ENCODE assay signal across 23 cellular contexts in genomic region chr7:124208173-124208572, GRCh38.
A peak's percentile ranks its signal among the peaks of the same experiment; 100 is the strongest.
DNase-seq lines count a peak whose midpoint lies in the region; ATAC-seq, FAIRE-seq and TF ChIP-seq lines count a peak whose summit lies in the region.
"Had no signal": no experiment of that assay in that cellular context is flagged by ENCODE, and none has a peak within 500 bp of the region (broad histone marks: within the 10 kb centered on the region; RNA-seq: fewer than 3 reads in every experiment).

No MANE protein-coding gene starts in this region.

- H2BK20ac ChIP-seq in H1 (ENCODE audit: low read length) = no peak overlapping the region

- no peaks in the 10 kb centered on the region for H3K79me1 ChIP-seq in H1 (ENCODE audit: low read depth, low read length)

- no peak overlapping the region for H2BK5ac ChIP-seq in H1 (ENCODE audit: low read depth, low read length)

- no peak overlapping the region for H3K56ac ChIP-seq in H1 (replicated peaks; ENCODE audit: insufficient read length, low read depth, low read length)

- H4K91ac ChIP-seq in H1 (replicated peaks; ENCODE audit: insufficient read length, low read length) = no peak overlapping the region

- H3K36me3 ChIP-seq in H1 (ENCODE audit: control insufficient read depth in 2 of 4, insufficient read depth in 4 of 4, low read length in 3 of 4) (no peaks in the 10 kb centered on the region), small intestine (ENCODE audit: control insufficient read depth in 2 of 2, insufficient read depth in 2 of 2, low read length in 2 of 2) (no peaks in the 10 kb centered on the region)
- H3K36me3 ChIP-seq: BLaER1 treated with 17β-estradiol and CSF1 and Interleukin-3, amounts not matched to agents 10 nM and 100 nM had no signal

- no peak overlapping the region for H2AK5ac ChIP-seq in H1 (ENCODE audit: low read depth, low read length)

- TF ChIP-seq RAD21 in H1 (IDR thresholded peaks at IDR 0.05 in 1 of 2, conservative IDR thresholded peaks at IDR 0.05 in 1 of 2; ENCODE audit: low read depth in 2 of 2, low read length in 2 of 2) = no peak

- no peak overlapping the region for H4K5ac ChIP-seq in H1 (ENCODE audit: insufficient read length, low read depth, low read length)

- no peak overlapping the region for H4K8ac ChIP-seq in H1 (ENCODE audit: extremely low read depth, insufficient read depth, low read length)

- H3K27me3 ChIP-seq in H1 (replicated peaks in 1 of 4; ENCODE audit: control insufficient read depth in 3 of 4, extremely low read depth in 1 of 4, insufficient read depth in 3 of 4, low read length in 3 of 4) (no peaks in the 10 kb centered on the region), small intestine (ENCODE audit: control insufficient read depth in 2 of 2, insufficient read depth in 2 of 2, low read length in 2 of 2) (no peaks in the 10 kb centered on the region)
- H3K27me3 ChIP-seq: BLaER1 treated with 17β-estradiol and CSF1 and Interleukin-3, amounts not matched to agents 10 nM and 100 nM had no signal

- no peak overlapping the region for H3K14ac ChIP-seq in H1 (ENCODE audit: insufficient read length)

- no peak overlapping the region for H2BK15ac ChIP-seq in H1 (ENCODE audit: low read length)

- H3K4ac ChIP-seq in H1 (replicated peaks; ENCODE audit: insufficient read length, low read depth, low read length) = no peak overlapping the region

- CTCF ChIA-PET in H1 (lab: Charles Lee; ENCODE audit: partially characterized antibody) = interaction anchor here (0.8 to 1.0 kb wide), 2 partner anchors 68 to 107 kb away, joined by 3 to 6 read pairs; no protein-coding TSS in a partner anchor

- H3K9ac ChIP-seq in H1 (replicated peaks in 1 of 4; ENCODE audit: extremely low read depth in 1 of 4, low read depth in 3 of 4, low read length in 3 of 4) = no peak overlapping the region
- H3K9ac ChIP-seq: BLaER1 treated with 17β-estradiol and CSF1 and Interleukin-3, amounts not matched to agents 10 nM and 100 nM had no signal

- peak; percentile 45 for ATAC-seq in GM18511 (IDR thresholded peaks at IDR 0.05; ENCODE audit: unreplicated experiment)
- ATAC-seq in GM21360 (IDR thresholded peaks at IDR 0.05; ENCODE audit: unreplicated experiment) = peak; percentile 49
- peak; percentile 88 for ATAC-seq in HG03280 (IDR thresholded peaks at IDR 0.05; ENCODE audit: unreplicated experiment)
- no peak for ATAC-seq in HG02970 (IDR thresholded peaks at IDR 0.05; ENCODE audit: low FRiP score, unreplicated experiment)

- TF ChIP-seq CTCF in H1 (IDR thresholded peaks at IDR 0.05; ENCODE audit: control extremely low read depth in 1 of 3, insufficient read depth in 1 of 3, low read depth in 1 of 3, low read length in 3 of 3) = no peak
- TF ChIP-seq CTCF in HFFc6 (IDR thresholded peaks at IDR 0.05) = no peak

- H3K4me1 ChIP-seq in H1 (replicated peaks in 1 of 4; ENCODE audit: control insufficient read depth in 3 of 4, insufficient read depth in 4 of 4, low read length in 3 of 4) (no peaks in the 10 kb centered on the region), small intestine (ENCODE audit: control insufficient read depth in 2 of 2, insufficient read depth in 1 of 2, low read depth in 1 of 2, low read length in 1 of 2) (no peaks in the 10 kb centered on the region)
- H3K4me1 ChIP-seq: BLaER1 treated with 17β-estradiol and CSF1 and Interleukin-3, amounts not matched to agents 10 nM and 100 nM had no signal

- no peak for DNase-seq in H1 (ENCODE audit: low read depth in 1 of 2, low spot score in 2 of 2)
- no peak for DNase-seq in small intestine
- no peak for DNase-seq in HFFc6
- DNase-seq in NCI-H1436 treated with DMSO at 0.1 percent for 48 hours (lab: John Stamatoyannopoulos, UW) = no peak
- DNase-seq: CD8-positive, alpha-beta memory T cell; DMS53; EL; KG1; NCI-H1436; NCI-H2081 treated with DMSO at 0.1 percent for 48 hours; NCI-H510A treated with DMSO at 0.1 percent for 48 hours; NCI-H82; RPMI8226; SHP77 treated with DMSO at 0.1 percent for 48 hours; T-helper 1 cell; T1000 had no signal

- no peaks in the 10 kb centered on the region for H3K23me2 ChIP-seq in H1 (ENCODE audit: low read depth, low read length)

- H3K9me3 ChIP-seq in H1 (ENCODE audit: insufficient read depth in 2 of 2, low read depth in 1 of 2, low read length in 1 of 2) (no peaks in the 10 kb centered on the region), small intestine (ENCODE audit: control insufficient read depth, low read depth) (no peaks in the 10 kb centered on the region)
- H3K9me3 ChIP-seq: BLaER1 treated with 17β-estradiol and CSF1 and Interleukin-3, amounts not matched to agents 10 nM and 100 nM had no signal

- no peak overlapping the region for H3K18ac ChIP-seq in H1 (ENCODE audit: extremely low read depth, low read length)

- no peaks in the 10 kb centered on the region for H3K4me1 Mint-ChIP-seq in HFFc6 (ENCODE audit: low read depth)
- H3K4me1 Mint-ChIP-seq: CD8-positive, alpha-beta memory T cell had no signal

- H3K4me2 ChIP-seq in H1 (ENCODE audit: insufficient read depth in 1 of 2, low read depth in 2 of 2, low read length in 2 of 2) = no peak overlapping the region
- H3K4me2 ChIP-seq: BLaER1 treated with 17β-estradiol and CSF1 and Interleukin-3, amounts not matched to agents 10 nM and 100 nM had no signal

- H3K27ac ChIP-seq in H1 (ENCODE audit: low read depth, low read length) = no peak overlapping the region
- no peak overlapping the region for H3K27ac ChIP-seq in small intestine (ENCODE audit: low read depth in 1 of 2, low read length in 1 of 2)
- H3K27ac ChIP-seq: BLaER1 treated with 17β-estradiol and CSF1 and Interleukin-3, amounts not matched to agents 10 nM and 100 nM had no signal

- POLR2A ChIA-PET in H1 (lab: Charles Lee; ENCODE audit: partially characterized antibody) = no interaction called here

- H3K4me3 ChIP-seq in H1 (ENCODE audit: extremely low read depth in 1 of 4, insufficient read depth in 2 of 4, low read depth in 3 of 4, low read length in 4 of 4) (no peak overlapping the region), small intestine (ENCODE audit: low read depth in 1 of 2, low read length in 2 of 2) (no peak overlapping the region)
- H3K4me3 ChIP-seq: BLaER1 treated with 17β-estradiol and CSF1 and Interleukin-3, amounts not matched to agents 10 nM and 100 nM had no signal

- TF ChIP-seq EP300 in H1 (IDR thresholded peaks at IDR 0.05; ENCODE audit: borderline replicate concordance in 1 of 2, low read depth in 2 of 2, low read length in 2 of 2) = no peak

- 88% methylated on average over 2 of the region's 2 CpGs; no CpG with 5 or more reads in 1 of the 2 experiments for WGBS in H1 (ENCODE audit: extremely low coverage in 1 of 2, insufficient coverage in 1 of 2, insufficient read length in 1 of 2, insufficient replicate concordance in 2 of 2, low coverage in 1 of 2, low lambda C conversion rate in 2 of 2, missing lambda C conversion rate in 1 of 2), 2 experiments
- WGBS in small intestine, 3 donors = 61 to 74% (median 67%) methylated on average over 2 of the region's 2 CpGs

- H3K27ac Mint-ChIP-seq in HFFc6 = no peak overlapping the region
- H3K27ac Mint-ChIP-seq: CD8-positive, alpha-beta memory T cell had no signal

- no peak for TF ChIP-seq POLR2A in H1 (IDR thresholded peaks at IDR 0.05; ENCODE audit: control extremely low read depth in 1 of 2, low read depth in 2 of 2, low read length in 2 of 2)

- H3K23ac ChIP-seq in H1 (ENCODE audit: insufficient read length) = no peak overlapping the region

- no peak overlapping the region for H2BK12ac ChIP-seq in H1 (ENCODE audit: low read depth, low read length)

- no peak overlapping the region for H3K4me3 Mint-ChIP-seq in HFFc6
- H3K4me3 Mint-ChIP-seq: CD8-positive, alpha-beta memory T cell had no signal

- FAIRE-seq in H1 (lab: Jason Lieb, UNC) = no peak
- FAIRE-seq in small intestine (lab: Jason Lieb, UNC) = no peak
- FAIRE-seq: GM12891, H54 had no signal

- no peaks in the 10 kb centered on the region for H3K79me2 ChIP-seq in H1 (ENCODE audit: control insufficient read depth in 1 of 2, insufficient read depth in 2 of 2, low read length in 2 of 2)

- no peaks in the 10 kb centered on the region for H4K20me1 ChIP-seq in H1 (replicated peaks in 1 of 2; ENCODE audit: control insufficient read depth in 1 of 2, insufficient read depth in 2 of 2, low read length in 2 of 2)
- H4K20me1 ChIP-seq: BLaER1 treated with 17β-estradiol and CSF1 and Interleukin-3, amounts not matched to agents 10 nM and 100 nM had no signal

- no peak overlapping the region for H2BK120ac ChIP-seq in H1 (replicated peaks; ENCODE audit: low read depth, low read length)

- peaks cover 42% of the 10 kb centered on the region for H3K9me3 Mint-ChIP-seq in HFFc6

- H2AFZ ChIP-seq in H1 (ENCODE audit: low read length) = peak overlapping the region; percentile 53; the same call in 1 of the 2 replicates

- no peaks in the 10 kb centered on the region for H3K36me3 Mint-ChIP-seq in HFFc6 (ENCODE audit: low read depth)
- H3K36me3 Mint-ChIP-seq: CD8-positive, alpha-beta memory T cell had no signal

- H3K27me3 Mint-ChIP-seq in HFFc6 (ENCODE audit: insufficient read depth) = no peaks in the 10 kb centered on the region
- H3K27me3 Mint-ChIP-seq: CD8-positive, alpha-beta memory T cell had no signal

TF ChIP-seq in H1, 55 proteins besides CTCF, POLR2A, EP300 and RAD21:
- TF ChIP-seq PHF8 (conservative IDR thresholded peaks at IDR 0.05; ENCODE audit: low read depth, low read length) = no peak
- TF ChIP-seq SUZ12 (IDR thresholded peaks at IDR 0.05; ENCODE audit: low read length) = no peak
- no peak for TF ChIP-seq RBBP5 (IDR thresholded peaks at IDR 0.05; ENCODE audit: borderline replicate concordance, low read depth, low read length)
- no peak for TF ChIP-seq CBX8 (IDR thresholded peaks at IDR 0.05; ENCODE audit: borderline replicate concordance, low read depth, low read length)
- TF ChIP-seq MAFK (IDR thresholded peaks at IDR 0.05; ENCODE audit: low read depth, low read length) = no peak
- no peak for TF ChIP-seq BCL11A (IDR thresholded peaks at IDR 0.05; ENCODE audit: low read depth in 2 of 2, low read length in 2 of 2)
- TF ChIP-seq TCF12 (IDR thresholded peaks at IDR 0.05; ENCODE audit: low read depth, low read length) = no peak
- no peak for TF ChIP-seq BACH1 (IDR thresholded peaks at IDR 0.05; ENCODE audit: low read length)
- no peak for TF ChIP-seq CBX5 (IDR thresholded peaks at IDR 0.05; ENCODE audit: low read depth, low read length)
- TF ChIP-seq TAF1 (IDR thresholded peaks at IDR 0.05; ENCODE audit: low read depth, low read length) = no peak
- no peak for TF ChIP-seq CHD1 (IDR thresholded peaks at IDR 0.05; ENCODE audit: low read depth, low read length)
- no peak for TF ChIP-seq KDM4A (IDR thresholded peaks at IDR 0.05; ENCODE audit: low read depth, low read length, severe bottlenecking)
- no peak for TF ChIP-seq JUN (IDR thresholded peaks at IDR 0.05; ENCODE audit: low read depth, low read length)
TF ChIP-seq in H1: peak in this region for 0.
